16 cellular contexts compared by ENCODE assay signal in genomic region chr2:8597526-8598225, GRCh38.
DNase-seq lines count a peak whose midpoint lies in the region; ATAC-seq and TF ChIP-seq lines count a peak whose summit lies in the region.
"Had no signal": no experiment of that assay in that cellular context is flagged by ENCODE, and none has a peak within 500 bp of the region (broad histone marks: within the 10 kb centered on the region; RNA-seq: fewer than 3 reads in every experiment).

No MANE protein-coding gene starts in this region.

- no peak overlapping the region for H3K4me3 Mint-ChIP-seq in dendritic cell treated with granulocyte-macrophage colony-stimulating factor and Interleukin-4, amounts not matched to agents 40 ng/mL and 50 ng/mL, for 4 days
- no peak overlapping the region for H3K4me3 Mint-ChIP-seq in neural crest cell
- H3K4me3 Mint-ChIP-seq: activated CD4-positive, alpha-beta T cell treated with anti-CD3 and anti-CD28 coated beads, Interleukin-2, amount 10 ng/mL, durations not matched to agents 7 days and 5 days; activated naive CD8-positive, alpha-beta T cell treated with anti-CD3 and anti-CD28 coated beads, Interleukin-2, amount 10 ng/mL, durations not matched to agents 7 days and 5 days; central memory CD8-positive, alpha-beta T cell had no signal

- no peaks in the 10 kb centered on the region for H3K27me3 ChIP-seq in ACC112 (ENCODE audit: insufficient read depth, low read length)

- DNase-seq in NCI-H2171 treated with DMSO at 0.1 percent for 48 hours (lab: John Stamatoyannopoulos, UW) (peak; percentile 56), neural crest cell (ENCODE audit: low read depth, low spot score) (no peak), NCI-H1105 treated with DMSO at 0.1 percent for 48 hours (lab: John Stamatoyannopoulos, UW) (no peak), NCI-H1436 (lab: John Stamatoyannopoulos, UW) (no peak)
- DNase-seq in stimulated activated naive CD4-positive, alpha-beta T cell treated with Interleukin-2 at 50 U/mL for 16 hours (lab: John Stamatoyannopoulos, UW) = no peak
- DNase-seq: activated CD4-positive, alpha-beta T cell treated with anti-CD3 and anti-CD28 coated beads, Interleukin-2, amount 10 ng/mL, durations not matched to agents 7 days and 5 days; activated naive CD8-positive, alpha-beta T cell treated with anti-CD3 and anti-CD28 coated beads, Interleukin-2, amount 10 ng/mL, durations not matched to agents 7 days and 5 days; effector memory CD4-positive, alpha-beta T cell; H7; left ventricle myocardium superior; NCI-H187 treated with DMSO at 0.1 percent for 48 hours; NCI-H69 had no signal

- intact Hi-C loops in dendritic cell treated with granulocyte-macrophage colony-stimulating factor and Interleukin-4, amounts not matched to agents 40 ng/mL and 50 ng/mL, for 4 days (cut with micrococcal nuclease) = loop anchor here (2.0 kb wide), 1 partner anchor 15 kb away; no protein-coding TSS in a partner anchor

- TF ChIP-seq CTCF in neural crest cell (conservative IDR thresholded peaks at IDR 0.05) = no peak

- peak overlapping the region; percentile 67 for H3K27ac ChIP-seq in ACC112 (ENCODE audit: low read depth, low read length)

- H3K27me3 Mint-ChIP-seq in dendritic cell treated with granulocyte-macrophage colony-stimulating factor and Interleukin-4, amounts not matched to agents 40 ng/mL and 50 ng/mL, for 4 days = peaks cover 4% of the 10 kb centered on the region
- no peaks in the 10 kb centered on the region for H3K27me3 Mint-ChIP-seq in neural crest cell (ENCODE audit: low read depth)
- H3K27me3 Mint-ChIP-seq: central memory CD8-positive, alpha-beta T cell had no signal

- H3K9me3 Mint-ChIP-seq in dendritic cell treated with granulocyte-macrophage colony-stimulating factor and Interleukin-4, amounts not matched to agents 40 ng/mL and 50 ng/mL, for 4 days = no peaks in the 10 kb centered on the region
- peaks cover 5% of the 10 kb centered on the region for H3K9me3 Mint-ChIP-seq in neural crest cell
- H3K9me3 Mint-ChIP-seq: activated CD4-positive, alpha-beta T cell treated with anti-CD3 and anti-CD28 coated beads, Interleukin-2, amount 10 ng/mL, durations not matched to agents 7 days and 5 days; activated naive CD8-positive, alpha-beta T cell treated with anti-CD3 and anti-CD28 coated beads, Interleukin-2, amount 10 ng/mL, durations not matched to agents 7 days and 5 days; central memory CD8-positive, alpha-beta T cell had no signal

- peak overlapping the region; percentile 37 for H3K27ac Mint-ChIP-seq in dendritic cell treated with granulocyte-macrophage colony-stimulating factor and Interleukin-4, amounts not matched to agents 40 ng/mL and 50 ng/mL, for 4 days
- H3K27ac Mint-ChIP-seq in neural crest cell (ENCODE audit: unreplicated experiment) = peak overlapping the region; percentile 74
- H3K27ac Mint-ChIP-seq: activated CD4-positive, alpha-beta T cell treated with anti-CD3 and anti-CD28 coated beads, Interleukin-2, amount 10 ng/mL, durations not matched to agents 7 days and 5 days had no signal

- H3K36me3 Mint-ChIP-seq in dendritic cell treated with granulocyte-macrophage colony-stimulating factor and Interleukin-4, amounts not matched to agents 40 ng/mL and 50 ng/mL, for 4 days (ENCODE audit: low read depth) = no peaks in the 10 kb centered on the region
- no peaks in the 10 kb centered on the region for H3K36me3 Mint-ChIP-seq in neural crest cell (ENCODE audit: low read depth)
- H3K36me3 Mint-ChIP-seq: activated naive CD8-positive, alpha-beta T cell treated with anti-CD3 and anti-CD28 coated beads, Interleukin-2, amount 10 ng/mL, durations not matched to agents 7 days and 5 days had no signal

- peak overlapping the region; percentile 80 for H2AFZ ChIP-seq in ACC112 (ENCODE audit: low read length, unreplicated experiment)

- peaks cover 52% of the 10 kb centered on the region for H3K4me1 Mint-ChIP-seq in dendritic cell treated with granulocyte-macrophage colony-stimulating factor and Interleukin-4, amounts not matched to agents 40 ng/mL and 50 ng/mL, for 4 days (ENCODE audit: low read depth)
- peaks cover 3% of the 10 kb centered on the region for H3K4me1 Mint-ChIP-seq in neural crest cell
- H3K4me1 Mint-ChIP-seq: central memory CD8-positive, alpha-beta T cell had no signal

- H3K36me3 ChIP-seq in ACC112 (ENCODE audit: insufficient read depth, low read length) = no peaks in the 10 kb centered on the region

- H3K4me1 ChIP-seq in ACC112 (ENCODE audit: control insufficient read depth, insufficient read depth, low read length, unreplicated experiment) = peaks cover 6% of the 10 kb centered on the region

- no peaks in the 10 kb centered on the region for H3K79me2 ChIP-seq in ACC112 (ENCODE audit: control insufficient read depth, insufficient read depth, low read length, unreplicated experiment)

- no peak overlapping the region for H3K4me3 ChIP-seq in ACC112 (ENCODE audit: low read depth, low read length)

- ATAC-seq in GM21717 (IDR thresholded peaks at IDR 0.05; ENCODE audit: unreplicated experiment) = no peak
